ENCODE assay signal across 1 cellular context in genomic region chr15:36691596-36691995, GRCh38.
TF ChIP-seq lines count a peak whose summit lies in the region.

No MANE protein-coding gene starts in this region.

TF ChIP-seq in GM23338, 12 proteins besides CTCF, POLR2A, EP300 and RAD21 (continued from another document):
- TF ChIP-seq REST (IDR thresholded peaks at IDR 0.05; ENCODE audit: unreplicated experiment): no peak
- TF ChIP-seq ZNF331 (CRISPR knock-in tag; IDR thresholded peaks at IDR 0.05; ENCODE audit: low read depth): no peak
TF ChIP-seq in GM23338: peak in this region for 0.
